In the genomic region with DNA sequence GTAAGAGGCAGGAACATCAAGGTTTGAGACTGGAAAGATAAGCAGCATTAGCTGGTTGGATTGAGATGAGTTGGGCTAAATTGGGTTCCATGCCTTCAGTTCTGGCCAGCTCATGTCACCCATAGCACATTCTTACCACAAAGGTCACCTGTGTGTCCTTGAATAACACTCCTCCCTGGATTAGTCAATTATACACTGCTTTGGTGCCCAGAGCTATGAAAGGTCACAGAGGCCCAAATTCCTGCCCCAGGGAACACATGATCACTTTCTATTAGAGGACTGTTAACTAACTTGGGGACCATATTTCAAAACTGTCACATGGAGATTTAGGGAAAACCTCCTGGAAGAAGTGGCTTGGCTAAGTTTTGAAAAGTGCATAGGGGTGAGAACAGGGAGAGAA, we compare ENCODE assay signal across 26 cellular contexts. TPM values are rescaled to one million over a fixed set of nuclear protein-coding genes. Genes with fewer than 3 reads are reported as not detected.
DNase-seq lines count a peak whose midpoint lies in the region; ATAC-seq and TF ChIP-seq lines count a peak whose summit lies in the region.
"Had no signal": no experiment of that assay in that cellular context is flagged by ENCODE, and none has a peak within 500 bp of the region (broad histone marks: within the 10 kb centered on the region; RNA-seq: fewer than 3 reads in every experiment).

No MANE protein-coding gene starts in this region.

- no peak for TF ChIP-seq CTCF in activated CD8-positive, alpha-beta T cell treated with anti-CD3 and anti-CD28 coated beads for 36 hours (IDR thresholded peaks at IDR 0.05)
- TF ChIP-seq CTCF in mucosa of descending colon (IDR thresholded peaks at IDR 0.05) (no peak), spleen (IDR thresholded peaks at IDR 0.05 in 8 of 11, conservative IDR thresholded peaks at IDR 0.05 in 3 of 11) (no peak)

- H3K27ac ChIP-seq in BLaER1 (no peak overlapping the region), spleen (peak overlapping the region in 4 of 8 donors; percentile 31 to 78 (median 56))
- H3K27ac ChIP-seq in BLaER1 treated with 17β-estradiol and CSF1 and Interleukin-3, amounts not matched to agents 10 nM and 100 nM = no peak overlapping the region
- H3K27ac ChIP-seq: left lung, parathyroid adenoma, RWPE1, sigmoid colon had no signal

- no peaks in the 10 kb centered on the region for H4K20me1 ChIP-seq in BLaER1
- H4K20me1 ChIP-seq in BLaER1 treated with 17β-estradiol and CSF1 and Interleukin-3, amounts not matched to agents 10 nM and 100 nM = peaks cover 0 to 10% (median 0%) of the 10 kb centered on the region in 11 experiments; a peak in 1 of 22 replicates

- H3K36me3 ChIP-seq in BLaER1 = no peaks in the 10 kb centered on the region
- H3K36me3 ChIP-seq in BLaER1 treated with 17β-estradiol and CSF1 and Interleukin-3, amounts not matched to agents 10 nM and 100 nM = 0 out of 22 replicates have a peak, but pooled peaks cover 0 to 3% (median 0%) of the 10 kb centered on the region in 11 experiments
- H3K36me3 ChIP-seq in mucosa of descending colon (ENCODE audit: low read depth) = no peaks in the 10 kb centered on the region
- H3K36me3 ChIP-seq in spleen = no peaks in the 10 kb centered on the region
- H3K36me3 ChIP-seq: heart left ventricle, left lung, sigmoid colon had no signal

- peak overlapping the region; percentile 70; the same call in 1 of the 2 replicates for H3K4me2 ChIP-seq in BLaER1
- peak overlapping the region in 8 of 11 experiments; percentile 41 to 76 (median 64); a peak in 11 of 22 replicates for H3K4me2 ChIP-seq in BLaER1 treated with 17β-estradiol and CSF1 and Interleukin-3, amounts not matched to agents 10 nM and 100 nM
- H3K4me2 ChIP-seq: SK-N-SH had no signal

- CTCF ChIA-PET in activated CD8-positive, alpha-beta T cell treated with anti-CD3 and anti-CD28 coated beads for 36 hours (lab: Charles Lee) = interaction anchor here (3.7 to 9.5 kb wide), 2 partner anchors 11 to 128 kb away, joined by 29 to 103 read pairs; no protein-coding TSS in a partner anchor

- H3K27me3 Mint-ChIP-seq in activated CD8-positive, alpha-beta T cell treated with anti-CD3 and anti-CD28 coated beads for 36 hours = peaks cover 16% of the 10 kb centered on the region

- H3K9me3 ChIP-seq in BLaER1 (peaks cover 14% of the 10 kb centered on the region), mucosa of descending colon (no peaks in the 10 kb centered on the region), spleen (peaks cover 0 to 13% (median 0%) of the 10 kb centered on the region in 8 donors)
- H3K9me3 ChIP-seq in BLaER1 treated with 17β-estradiol and CSF1 and Interleukin-3, amounts not matched to agents 10 nM and 100 nM (replicated peaks in 1 of 11) = peaks cover 9 to 14% (median 13%) of the 10 kb centered on the region in 11 experiments; a peak in 17 of 22 replicates
- H3K9me3 ChIP-seq: heart left ventricle, left lung, sigmoid colon, SK-N-SH had no signal

- ATAC-seq in activated CD8-positive, alpha-beta T cell treated with anti-CD3 and anti-CD28 coated beads for 36 hours = no peak
- peak; percentile 75 for ATAC-seq in left lobe of liver
- ATAC-seq in mucosa of descending colon = no peak
- ATAC-seq: left lung had no signal

- H3K4me1 ChIP-seq in BLaER1 (peaks cover 57% of the 10 kb centered on the region), mucosa of descending colon (ENCODE audit: low read depth) (no peaks in the 10 kb centered on the region), spleen (peaks cover 0 to 76% (median 13%) of the 10 kb centered on the region in 6 donors)
- peaks cover 40 to 62% (median 52%) of the 10 kb centered on the region in 10 experiments for H3K4me1 ChIP-seq in BLaER1 treated with 17β-estradiol and CSF1 and Interleukin-3, amounts not matched to agents 10 nM and 100 nM
- H3K4me1 ChIP-seq: parathyroid adenoma had no signal

- peaks cover 12% of the 10 kb centered on the region for H3K9me3 Mint-ChIP-seq in activated CD8-positive, alpha-beta T cell treated with anti-CD3 and anti-CD28 coated beads for 36 hours
- H3K9me3 Mint-ChIP-seq: type B pancreatic cell had no signal

- H3K27me3 ChIP-seq in BLaER1 (no peaks in the 10 kb centered on the region), spleen (replicated peaks in 1 of 7) (peaks cover 0 to 7% (median 0%) of the 10 kb centered on the region in 7 donors)
- H3K27me3 ChIP-seq in BLaER1 treated with 17β-estradiol and CSF1 and Interleukin-3, amounts not matched to agents 10 nM and 100 nM = peaks cover 0 to 53% (median 0%) of the 10 kb centered on the region in 11 experiments; a peak in 4 of 22 replicates
- H3K27me3 ChIP-seq: left lung, sigmoid colon had no signal

- peaks cover 70% of the 10 kb centered on the region for H3K4me1 Mint-ChIP-seq in activated CD8-positive, alpha-beta T cell treated with anti-CD3 and anti-CD28 coated beads for 36 hours (ENCODE audit: low read depth)

- intact Hi-C loops in activated CD8-positive, alpha-beta T cell treated with anti-CD3 and anti-CD28 coated beads for 36 hours (cut with micrococcal nuclease) = loop anchor here (5.0 kb wide), 1 partner anchor 90 kb away; no protein-coding TSS in a partner anchor
- intact Hi-C loops in mucosa of descending colon (cut with DNase I, micrococcal nuclease) (no loop called here), spleen (cut with DNase I; ENCODE audit: low total_unique reads) (no loop called here)

- TF ChIP-seq POLR2A in spleen (IDR thresholded peaks at IDR 0.05) = no peak

- H3K4me3 Mint-ChIP-seq in activated CD8-positive, alpha-beta T cell treated with anti-CD3 and anti-CD28 coated beads for 36 hours = no peak overlapping the region
- H3K4me3 Mint-ChIP-seq: type B pancreatic cell had no signal

- H3K36me3 Mint-ChIP-seq in activated CD8-positive, alpha-beta T cell treated with anti-CD3 and anti-CD28 coated beads for 36 hours (ENCODE audit: low read depth) = peaks cover 8% of the 10 kb centered on the region

- H3K4me3 ChIP-seq in BLaER1 (no peak overlapping the region), mucosa of descending colon (no peak overlapping the region), spleen (no peak overlapping the region)
- no peak overlapping the region for H3K4me3 ChIP-seq in BLaER1 treated with 17β-estradiol and CSF1 and Interleukin-3, amounts not matched to agents 10 nM and 100 nM
- H3K4me3 ChIP-seq: heart left ventricle, left lung, sigmoid colon had no signal

- H3K27ac Mint-ChIP-seq in activated CD8-positive, alpha-beta T cell treated with anti-CD3 and anti-CD28 coated beads for 36 hours = peak overlapping the region; percentile 16
- H3K27ac Mint-ChIP-seq: type B pancreatic cell had no signal

- no peak overlapping the region for H3K9ac ChIP-seq in BLaER1
- H3K9ac ChIP-seq in BLaER1 treated with 17β-estradiol and CSF1 and Interleukin-3, amounts not matched to agents 10 nM and 100 nM = no peak overlapping the region
- H3K9ac ChIP-seq: parathyroid adenoma, SK-N-SH had no signal

- no peak for DNase-seq in activated CD8-positive, alpha-beta T cell treated with anti-CD3 and anti-CD28 coated beads for 36 hours
- DNase-seq in left lobe of liver (ENCODE audit: low spot score) (no peak), EL (no peak), mucosa of descending colon (no peak), spleen (no peak)
- DNase-seq: DMS53, erythroblast, GF-D8, heart left ventricle, left lung, midbrain, NCI-H1105, NCI-H1930, NCI-H526 treated with DMSO at 0.1 percent for 48 hours, sigmoid colon, SK-N-SH, T1000 had no signal

- POLR2A ChIA-PET in activated CD8-positive, alpha-beta T cell treated with anti-CD3 and anti-CD28 coated beads for 36 hours (lab: Charles Lee) = interaction anchor here (1.2 to 1.7 kb wide), 4 partner anchors 73 to 302 kb away, joined by 4 to 7 read pairs (median 5); no protein-coding TSS in a partner anchor

RNA-seq across cellular contexts. Expression of gene XCR1, which starts 40.1 kb away (rescaled TPM):
- not detected for total RNA-seq in activated CD8-positive, alpha-beta T cell treated with anti-CD3 and anti-CD28 coated beads for 36 hours
- total RNA-seq in left lobe of liver = not detected
- total RNA-seq in mucosa of descending colon = under 1 TPM; 0.13 to 0.29 (median 0.20) TPM
- total RNA-seq in spleen = 1 to 10 TPM in 6 of 7 donors, under 1 TPM in 1; 0.42 to 7.3 (median 4.7) TPM
- under 1 TPM; 0.06 to 0.26 (median 0.17) TPM for polyA plus RNA-seq in spleen
- total RNA-seq: chondrocyte, fibroblast of villous mesenchyme, subcutaneous adipose tissue had no signal
- polyA plus RNA-seq: neural cell, SK-N-SH had no signal
